ENCODE assay signal across 9 cellular contexts in the genomic region with DNA sequence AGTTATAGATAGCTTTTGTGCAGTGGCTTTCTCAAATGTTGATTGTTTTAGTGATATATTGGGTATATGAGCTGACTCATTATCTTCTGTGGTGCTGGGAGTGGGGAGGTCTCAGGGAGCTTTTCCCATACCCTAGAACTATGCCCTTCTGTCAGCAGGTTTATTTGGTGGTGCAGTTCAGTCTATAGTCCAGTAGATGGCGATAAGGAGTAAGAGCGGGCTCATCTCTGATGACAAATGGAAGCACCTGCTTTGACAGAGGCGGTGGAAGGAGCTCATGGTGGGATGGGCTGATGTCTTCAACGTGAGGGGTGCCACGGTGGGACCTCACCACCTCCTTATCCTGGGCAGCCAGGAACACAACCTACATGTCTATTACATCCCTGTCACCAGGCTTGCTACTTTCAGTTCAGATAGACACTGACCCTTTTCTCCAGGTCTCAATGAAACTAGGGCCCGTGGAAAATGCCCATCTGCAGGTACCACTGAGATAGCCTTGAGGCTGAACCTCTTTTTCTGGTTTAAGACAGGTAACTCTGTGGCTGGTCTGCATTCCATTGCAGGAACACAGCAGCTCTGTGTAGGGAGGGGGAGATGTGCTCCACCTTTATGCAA. TPM values are rescaled to one million over a fixed set of nuclear protein-coding genes. Genes with fewer than 3 reads are reported as not detected.
A peak's percentile ranks its signal among the peaks of the same experiment; 100 is the strongest.
DNase-seq lines count a peak whose midpoint lies in the region; ATAC-seq and TF ChIP-seq lines count a peak whose summit lies in the region.
"Had no signal": no experiment of that assay in that cellular context is flagged by ENCODE, and none has a peak within 500 bp of the region (broad histone marks: within the 10 kb centered on the region; RNA-seq: fewer than 3 reads in every experiment).

No MANE protein-coding gene starts in this region.

- intact Hi-C loops in left lung (cut with DNase I), result no loop called here

- H3K4me1 ChIP-seq in left lung, result no peaks in the 10 kb centered on the region

- H3K36me3 ChIP-seq in brain microvascular endothelial cell (replicated peaks) (no peaks in the 10 kb centered on the region), left lung (no peaks in the 10 kb centered on the region)
- H3K36me3 ChIP-seq: BLaER1 treated with 17β-estradiol and CSF1 and Interleukin-3, amounts not matched to agents 10 nM and 100 nM had no signal

- H3K27me3 ChIP-seq in brain microvascular endothelial cell (replicated peaks) (no peaks in the 10 kb centered on the region), left lung (no peaks in the 10 kb centered on the region)
- H3K27me3 ChIP-seq: BLaER1 treated with 17β-estradiol and CSF1 and Interleukin-3, amounts not matched to agents 10 nM and 100 nM had no signal

- H3K9me3 ChIP-seq in left lung, result no peaks in the 10 kb centered on the region

- no peak overlapping the region for H3K4me3 ChIP-seq in brain microvascular endothelial cell (ENCODE audit: low read depth, low read length)
- no peak overlapping the region for H3K4me3 ChIP-seq in left lung
- H3K4me3 ChIP-seq: BLaER1 treated with 17β-estradiol and CSF1 and Interleukin-3, amounts not matched to agents 10 nM and 100 nM had no signal

- in situ Hi-C loops in brain microvascular endothelial cell (cut with HindIII; ENCODE audit: low pct_ligation_motif_present, low sequenced_read_pairs), result no loop called here

- no peak for TF ChIP-seq EP300 in Ishikawa (IDR thresholded peaks at IDR 0.05; ENCODE audit: borderline replicate concordance)

- peak; percentile 95 for TF ChIP-seq CTCF in brain microvascular endothelial cell (IDR thresholded peaks at IDR 0.05; ENCODE audit: low read depth, low read length, missing control alignments)
- TF ChIP-seq CTCF in left lung (IDR thresholded peaks at IDR 0.05), result peak; percentile 71 to 88

- no peak overlapping the region for H3K27ac ChIP-seq in brain microvascular endothelial cell
- no peak overlapping the region for H3K27ac ChIP-seq in left lung
- H3K27ac ChIP-seq: BLaER1 treated with 17β-estradiol and CSF1 and Interleukin-3, amounts not matched to agents 10 nM and 100 nM had no signal

- ATAC-seq in GM21528 (IDR thresholded peaks at IDR 0.05; ENCODE audit: low FRiP score, unreplicated experiment) (peak; percentile 74), left lung (peak; percentile 91)

- peak; percentile 70 for TF ChIP-seq RAD21 in Ishikawa (IDR thresholded peaks at IDR 0.05; ENCODE audit: low read depth)

- DNase-seq in NCI-H1436 (lab: John Stamatoyannopoulos, UW) (peak; percentile 46), NCI-H1436 treated with DMSO at 0.1 percent for 48 hours (lab: John Stamatoyannopoulos, UW) (no peak), RPMI7951 (ENCODE audit: low read depth) (peak; percentile 44), brain microvascular endothelial cell (peak; percentile 22), left lung (no peak), superior temporal gyrus (ENCODE audit: extremely low spot score) (peak; percentile 48)

TF ChIP-seq in Ishikawa, 13 proteins besides CTCF, POLR2A, EP300 and RAD21:
- TF ChIP-seq TAF1 (IDR thresholded peaks at IDR 0.05; ENCODE audit: low read depth), result no peak

RNA-seq across cellular contexts. Expression of gene OR6A2, which starts 13.0 kb away (rescaled TPM):
- 0.10 and 0.24 TPM in 2 replicates for total RNA-seq in RPMI7951 (2014; rRNA removed; shearing (Covaris generic))
- total RNA-seq in left lung, result under 1 TPM; 0.15 to 0.18 TPM

RNA-seq across cellular contexts. Expression of gene OR2AG1, which starts 29.7 kb away (rescaled TPM):
- total RNA-seq in RPMI7951 (2014; rRNA removed; shearing (Covaris generic)), result not detected in 2 replicates
- not detected for total RNA-seq in left lung

RNA-seq across cellular contexts. Expression of gene OR10A5, which starts 33.0 kb away (rescaled TPM):
- not detected in 2 replicates for total RNA-seq in RPMI7951 (2014; rRNA removed; shearing (Covaris generic))
- not detected for total RNA-seq in left lung

RNA-seq across cellular contexts. Expression of gene OR2AG2, which starts 40.7 kb away (rescaled TPM):
- total RNA-seq in RPMI7951 (2014; rRNA removed; shearing (Covaris generic)), result 0.39 and 0.84 TPM in 2 replicates
- under 1 TPM; 0.13 to 0.20 TPM for total RNA-seq in left lung

RNA-seq across cellular contexts. Expression of gene OR10A2, which starts 50.4 kb away (rescaled TPM):
- total RNA-seq in RPMI7951 (2014; rRNA removed; shearing (Covaris generic)), result not detected in 2 replicates
- not detected for total RNA-seq in left lung

Comparison
In these comparisons a context has a peak if more than half of its experiments do, and no peak if none do; other contexts are left out.
1. DNase-seq: peak in NCI-H1436 (single experiment), RPMI7951 (single experiment), brain microvascular endothelial cell (single experiment) and superior temporal gyrus (single experiment); none in NCI-H1436 treated with DMSO at 0.1 percent for 48 hours (single experiment) and left lung (0 of 2).